In genomic region chr7:127799535-127800305, GRCh38 we compare ENCODE assay signal across 16 cellular contexts.
"Had no signal": no experiment of that assay in that cellular context is flagged by ENCODE, and none has a peak within 500 bp of the region (broad histone marks: within the 10 kb centered on the region; RNA-seq: fewer than 3 reads in every experiment).

No MANE protein-coding gene starts in this region.

- H3K36me3 ChIP-seq: ascending aorta, heart right ventricle, prostate gland, right lobe of liver, suprapubic skin had no signal

- H3K4me1 ChIP-seq: ascending aorta, prostate gland, right lobe of liver, suprapubic skin had no signal

- ATAC-seq: activated CD8-positive, alpha-beta memory T cell treated with anti-CD3 and anti-CD28 coated beads, Interleukin-2, amount 10 ng/mL, durations not matched to agents 7 days and 5 days; left lobe of liver had no signal

- H3K9me3 ChIP-seq: ascending aorta, heart right ventricle, prostate gland, right lobe of liver, spleen, suprapubic skin had no signal

- DNase-seq: activated CD4-positive, alpha-beta T cell treated with anti-CD3 and anti-CD28 coated beads, Interleukin-2, amount 50 U/mL, for 4 hours; activated CD4-positive, CD25-positive, alpha-beta regulatory T cell treated with anti-CD3 and anti-CD28 coated beads, Interleukin-2, amount 50 U/mL, for 72 hours; activated CD8-positive, alpha-beta memory T cell treated with anti-CD3 and anti-CD28 coated beads, Interleukin-2, amount 10 ng/mL, durations not matched to agents 7 days and 5 days; activated gamma-delta T cell; activated naive CD8-positive, alpha-beta T cell treated with anti-CD3 and anti-CD28 coated beads, Interleukin-2, amount 10 ng/mL, durations not matched to agents 7 days and 5 days; activated T-cell treated with anti-CD3 and anti-CD28 coated beads, Interleukin-2, amount 50 U/mL, for 24 hours; heart right ventricle; occipital lobe; right lobe of liver; spleen; stimulated activated CD4-positive, alpha-beta T cell treated with anti-CD3 and anti-CD28 coated beads, Interleukin-1b, Interleukin-23, amount 100 ng/mL, for 48 hours; stimulated activated naive CD4-positive, alpha-beta T cell had no signal

- H3K4me3 ChIP-seq: ascending aorta, heart right ventricle, prostate gland, right lobe of liver, spleen, suprapubic skin had no signal
